Comparison of ENCODE assay signal across 14 cellular contexts in genomic region chr12:34396861-34397590, GRCh38.
DNase-seq lines count a peak whose midpoint lies in the region; ATAC-seq and TF ChIP-seq lines count a peak whose summit lies in the region.
"Had no signal": no experiment of that assay in that cellular context is flagged by ENCODE, and none has a peak within 500 bp of the region (broad histone marks: within the 10 kb centered on the region; RNA-seq: fewer than 3 reads in every experiment).

No MANE protein-coding gene starts in this region.

- intact Hi-C loops in left ventricle myocardium superior (cut with micrococcal nuclease), result no loop called here
- intact Hi-C loops in gastrocnemius medialis (cut with DNase I; ENCODE audit: low total_unique reads), result no loop called here

- no peak for TF ChIP-seq POLR2A in gastrocnemius medialis (IDR thresholded peaks at IDR 0.05)
- TF ChIP-seq POLR2A in erythroblast (IDR thresholded peaks at IDR 0.05; ENCODE audit: low read length), result no peak

- no peak overlapping the region for H3K4me3 ChIP-seq in gastrocnemius medialis
- H3K4me3 ChIP-seq: esophagus squamous epithelium, GM23338 had no signal

- POLR2A ChIA-PET in GM10248 (lab: Yijun Ruan, JAX), result no interaction called here

- no peak for TF ChIP-seq CTCF in GM10248 (IDR thresholded peaks at IDR 0.05; ENCODE audit: control extremely low read depth, extremely low read depth, low read depth, missing control alignments)
- TF ChIP-seq CTCF in gastrocnemius medialis (IDR thresholded peaks at IDR 0.05 in 4 of 5, conservative IDR thresholded peaks at IDR 0.05 in 1 of 5), result no peak

- no peak overlapping the region for H3K27ac ChIP-seq in gastrocnemius medialis
- H3K27ac ChIP-seq: brain microvascular endothelial cell, esophagus squamous epithelium had no signal

- no peaks in the 10 kb centered on the region for H3K4me1 ChIP-seq in gastrocnemius medialis
- H3K4me1 ChIP-seq: esophagus squamous epithelium had no signal

- in situ Hi-C loops in gastrocnemius medialis (cut with MboI; ENCODE audit: low sequenced_read_pairs in 4 of 4), result no loop called here

- DNase-seq in GM10248 (ENCODE audit: extremely low spot score) (peak; percentile 2), left ventricle myocardium superior (peak; percentile 18), gastrocnemius medialis (peak; percentile 0 to 1), erythroblast (lab: John Stamatoyannopoulos, UW) (no peak), T-helper 9 cell (no peak), epidermal melanocyte (ENCODE audit: insufficient read length, low spot score) (no peak)
- peak; percentile 38 for DNase-seq in activated CD8-positive, alpha-beta memory T cell treated with anti-CD3 and anti-CD28 coated beads for 24 hours
- no peak for DNase-seq in stimulated activated CD4-positive, alpha-beta T cell treated with anti-CD3 and anti-CD28 coated beads, Interleukin-1b, Interleukin-23, amount 100 ng/mL, for 48 hours
- DNase-seq: brain microvascular endothelial cell, esophagus squamous epithelium, immature natural killer cell, NCI-H187, nephron progenitor cell had no signal

- no peaks in the 10 kb centered on the region for H3K9me3 ChIP-seq in gastrocnemius medialis

- ATAC-seq in left ventricle myocardium superior (no peak), gastrocnemius medialis (no peak)
- ATAC-seq: GM23338 had no signal

- H3K27me3 ChIP-seq in gastrocnemius medialis, result no peaks in the 10 kb centered on the region
- H3K27me3 ChIP-seq: brain microvascular endothelial cell, esophagus squamous epithelium had no signal

- CTCF ChIA-PET in GM10248 (lab: Yijun Ruan, JAX), result no interaction called here

- no peaks in the 10 kb centered on the region for H3K36me3 ChIP-seq in gastrocnemius medialis
- H3K36me3 ChIP-seq: brain microvascular endothelial cell, esophagus squamous epithelium had no signal

Comparison
In these comparisons a context has a peak if more than half of its experiments do, and no peak if none do; other contexts are left out.
1. DNase-seq: peak in GM10248 (single experiment), activated CD8-positive, alpha-beta memory T cell treated with anti-CD3 and anti-CD28 coated beads for 24 hours (single experiment), left ventricle myocardium superior (single experiment) and gastrocnemius medialis (2 of 2); none in erythroblast (0 of 2), stimulated activated CD4-positive, alpha-beta T cell treated with anti-CD3 and anti-CD28 coated beads, Interleukin-1b, Interleukin-23, amount 100 ng/mL, for 48 hours (single experiment), T-helper 9 cell (single experiment) and epidermal melanocyte (single experiment).